15 cellular contexts compared by ENCODE assay signal in the genomic region with DNA sequence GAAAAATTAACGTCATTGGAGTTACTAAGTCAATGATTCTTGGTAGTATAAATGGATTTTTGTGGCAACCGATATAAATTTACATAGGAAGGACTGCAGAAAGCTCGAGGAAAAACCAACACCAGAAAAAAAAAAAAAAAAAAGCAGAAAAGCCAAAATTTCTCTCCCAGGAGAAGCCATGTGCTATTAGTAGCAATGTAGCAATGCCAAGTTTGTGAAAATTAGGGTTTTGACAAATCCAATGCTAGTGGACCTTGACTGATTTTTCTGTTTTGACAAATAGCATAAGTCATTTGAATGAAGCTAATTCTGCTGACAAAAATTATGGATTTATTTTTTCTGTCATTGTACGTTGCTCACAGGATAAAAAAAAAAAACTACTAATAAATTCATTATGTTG.
"Had no signal": no experiment of that assay in that cellular context is flagged by ENCODE, and none has a peak within 500 bp of the region (broad histone marks: within the 10 kb centered on the region; RNA-seq: fewer than 3 reads in every experiment).

No MANE protein-coding gene starts in this region.

- H3K27ac Mint-ChIP-seq: activated naive CD4-positive, alpha-beta T cell treated with anti-CD3 and anti-CD28 coated beads, Interleukin-2, amount 50 U/mL, for 24 hours; stimulated activated effector memory CD8-positive, alpha-beta T cell treated with anti-CD3 and anti-CD28 coated beads, Interleukin-12 subunit alpha, Interleukin-12 subunit beta, amount 100 ng/mL, for 72 hours had no signal

- H3K9me3 Mint-ChIP-seq: activated naive CD4-positive, alpha-beta T cell treated with anti-CD3 and anti-CD28 coated beads, Interleukin-2, amount 50 U/mL, for 24 hours; naive thymus-derived CD8-positive, alpha-beta T cell; stimulated activated effector memory CD8-positive, alpha-beta T cell treated with anti-CD3 and anti-CD28 coated beads, Interleukin-12 subunit alpha, Interleukin-12 subunit beta, amount 100 ng/mL, for 72 hours had no signal

- H3K4me1 Mint-ChIP-seq: stimulated activated effector memory CD8-positive, alpha-beta T cell treated with anti-CD3 and anti-CD28 coated beads, Interleukin-12 subunit alpha, Interleukin-12 subunit beta, amount 100 ng/mL, for 72 hours had no signal

- H3K27me3 Mint-ChIP-seq: activated naive CD4-positive, alpha-beta T cell treated with anti-CD3 and anti-CD28 coated beads, Interleukin-2, amount 50 U/mL, for 24 hours; naive thymus-derived CD8-positive, alpha-beta T cell had no signal

- DNase-seq: activated gamma-delta T cell; central memory CD4-positive, alpha-beta T cell had no signal

- ATAC-seq: naive thymus-derived CD8-positive, alpha-beta T cell; stimulated activated effector memory CD8-positive, alpha-beta T cell treated with anti-CD3 and anti-CD28 coated beads, Interleukin-12 subunit alpha, Interleukin-12 subunit beta, amount 100 ng/mL, for 72 hours had no signal

- H3K4me3 ChIP-seq: adrenal gland, gastrocnemius medialis, pancreas, right lobe of liver, smooth muscle cell, stomach, thoracic aorta had no signal

- H3K36me3 Mint-ChIP-seq: activated naive CD4-positive, alpha-beta T cell treated with anti-CD3 and anti-CD28 coated beads, Interleukin-2, amount 50 U/mL, for 24 hours; immature natural killer cell; naive thymus-derived CD8-positive, alpha-beta T cell; stimulated activated effector memory CD8-positive, alpha-beta T cell treated with anti-CD3 and anti-CD28 coated beads, Interleukin-12 subunit alpha, Interleukin-12 subunit beta, amount 100 ng/mL, for 72 hours had no signal

- H3K27me3 ChIP-seq: adrenal gland, gastrocnemius medialis, heart right ventricle, neutrophil, pancreas, right lobe of liver, stomach had no signal

- H3K4me2 ChIP-seq: smooth muscle cell had no signal

- H3K27ac ChIP-seq: gastrocnemius medialis, heart right ventricle, neutrophil, pancreas, right lobe of liver, stomach, thoracic aorta had no signal

- H3K36me3 ChIP-seq: adrenal gland, gastrocnemius medialis, heart right ventricle, neutrophil, pancreas, right lobe of liver, stomach, thoracic aorta had no signal

- H3K4me1 ChIP-seq: gastrocnemius medialis, pancreas, right lobe of liver had no signal

- H3K4me3 Mint-ChIP-seq: activated naive CD4-positive, alpha-beta T cell treated with anti-CD3 and anti-CD28 coated beads, Interleukin-2, amount 50 U/mL, for 24 hours; immature natural killer cell; stimulated activated effector memory CD8-positive, alpha-beta T cell treated with anti-CD3 and anti-CD28 coated beads, Interleukin-12 subunit alpha, Interleukin-12 subunit beta, amount 100 ng/mL, for 72 hours had no signal
